24 cellular contexts compared by ENCODE assay signal in genomic region chrX:27565992-27566391, GRCh38. TPM values are rescaled to one million over a fixed set of nuclear protein-coding genes. Genes with fewer than 3 reads are reported as not detected.
DNase-seq lines count a peak whose midpoint lies in the region; ATAC-seq, FAIRE-seq and TF ChIP-seq lines count a peak whose summit lies in the region.
"Had no signal": no experiment of that assay in that cellular context is flagged by ENCODE, and none has a peak within 500 bp of the region (broad histone marks: within the 10 kb centered on the region; RNA-seq: fewer than 3 reads in every experiment).

No MANE protein-coding gene starts in this region.

- BruUV-seq in HepG2 (replicated peaks; lab: Mats Ljungman, UMichigan), result no TSS peak

- 0% methylated on average over 5 of the region's 5 CpGs for WGBS in HepG2 (ENCODE audit: low lambda C conversion rate)

- H3K4me1 ChIP-seq in HepG2 (ENCODE audit: insufficient read depth, low read length), result peaks cover 19% of the 10 kb centered on the region
- H3K4me1 ChIP-seq: sigmoid colon, uterus had no signal

- ATAC-seq in HepG2 (peak; percentile 99), HG03469 (IDR thresholded peaks at IDR 0.05; ENCODE audit: unreplicated experiment) (no peak)

- no peaks in the 10 kb centered on the region for H3K36me3 ChIP-seq in HepG2 (replicated peaks in 1 of 2; ENCODE audit: control insufficient read depth in 1 of 2, insufficient read depth in 2 of 2, low read length in 2 of 2)
- H3K36me3 ChIP-seq: sigmoid colon, uterus, WERI-Rb-1 had no signal

- no peak for TF ChIP-seq RAD21 in HepG2 (CRISPR knock-in tag; IDR thresholded peaks at IDR 0.05)

- TF ChIP-seq EP300 in HepG2 (IDR thresholded peaks at IDR 0.05; ENCODE audit: low read depth in 2 of 2, low read length in 2 of 2), result peak in 1 of 2 experiments; percentile 38; a peak in 1 of 4 replicates
- no peak for TF ChIP-seq EP300 in HepG2 (CRISPR knock-in tag; IDR thresholded peaks at IDR 0.05; ENCODE audit: borderline replicate concordance)

- peak overlapping the region; percentile 36; the same call in 1 of the 2 replicates for H3K4me2 ChIP-seq in HepG2 (ENCODE audit: low read depth, low read length)

- no peaks in the 10 kb centered on the region for H3K9me3 ChIP-seq in AG04450 (ENCODE audit: control insufficient read depth, insufficient read depth, low read length)
- no peaks in the 10 kb centered on the region for H3K9me3 ChIP-seq in HepG2 (ENCODE audit: low read length)
- H3K9me3 ChIP-seq: sigmoid colon, uterus had no signal

- no peak overlapping the region for H3K9ac ChIP-seq in HepG2 (ENCODE audit: insufficient read depth, low read depth, low read length)

- no peaks in the 10 kb centered on the region for H4K20me1 ChIP-seq in HepG2 (ENCODE audit: insufficient read depth, low read length)

- H3K4me3 ChIP-seq in AG04450 (ENCODE audit: low read depth, low read length) (no peak overlapping the region), HepG2 (replicated peaks in 1 of 3; ENCODE audit: insufficient read depth in 1 of 3, low read depth in 2 of 3, low read length in 3 of 3) (no peak overlapping the region)
- H3K4me3 ChIP-seq: coronary artery, sigmoid colon, uterus had no signal

- DNase-seq in AG04450 (ENCODE audit: low read depth, low spot score) (peak; percentile 15), SK-MEL-5 (ENCODE audit: low read depth, low spot score) (peak; percentile 11), erythroblast (lab: John Stamatoyannopoulos, UW) (peak; percentile 62 to 86), HepG2 (ENCODE audit: low spot score) (peak; percentile 88), SKM-1 (lab: John Stamatoyannopoulos, UW; ENCODE audit: unreplicated experiment) (no peak), activated gamma-delta T cell treated with Interleukin-2 at 50 U/mL for 16 hours (no peak), NCI-H2227 (lab: John Stamatoyannopoulos, UW; ENCODE audit: unreplicated experiment) (no peak)
- DNase-seq: anterior cingulate cortex; CD4-positive, alpha-beta memory T cell; DND-41; glutamatergic neuron; H7; Kasumi-1; NCI-H2171 treated with DMSO at 0.1 percent for 48 hours; sigmoid colon; SW 1271; uterus; WERI-Rb-1 had no signal

- H2AFZ ChIP-seq in HepG2 (ENCODE audit: low read length), result no peak overlapping the region

- in situ Hi-C loops in SK-MEL-5 (cut with HindIII; ENCODE audit: low pct_unique_long_range_greater_than_20kb, low sequenced_read_pairs) (no loop called here), HepG2 (cut with HindIII; ENCODE audit: extremely low pct_ligation_motif_present, low pct_unique_long_range_greater_than_20kb) (no loop called here)

- TF ChIP-seq POLR2A in erythroblast (IDR thresholded peaks at IDR 0.05; ENCODE audit: low read length) (no peak), HepG2 (IDR thresholded peaks at IDR 0.05; ENCODE audit: insufficient read depth in 1 of 2, low read depth in 2 of 2, low read length in 2 of 2) (no peak)

- peak; percentile 76 for FAIRE-seq in HepG2 (lab: Jason Lieb, UNC)
- FAIRE-seq: islet of Langerhans had no signal

- no peaks in the 10 kb centered on the region for H3K79me2 ChIP-seq in HepG2 (ENCODE audit: insufficient read depth, low read length)

- CTCF ChIA-PET in AG04450 (lab: Charles Lee) (interaction anchor here (1.9 kb wide), 1 partner anchor 10 kb away, joined by 9 read pairs; no protein-coding TSS in a partner anchor), HepG2 (lab: Yijun Ruan, JAX; ENCODE audit: low intra/inter-chr PET ratio, low total read pairs) (no interaction called here)

- intact Hi-C loops in HepG2 (cut with micrococcal nuclease; ENCODE audit: unreplicated experiment), result no loop called here

- H3K27ac ChIP-seq in AG04450 (ENCODE audit: low read depth, low read length), result no peak overlapping the region
- peak overlapping the region; percentile 46 for H3K27ac ChIP-seq in HepG2 (ENCODE audit: extremely low read length, insufficient read depth, low read length)
- H3K27ac ChIP-seq: coronary artery, sigmoid colon, uterus, WERI-Rb-1 had no signal

- POLR2A ChIA-PET in AG04450 (lab: Yijun Ruan, JAX), result no interaction called here
- POLR2A ChIA-PET in HepG2 (lab: Yijun Ruan, JAX), result no interaction called here

- TF ChIP-seq CTCF in AG04450 (IDR thresholded peaks at IDR 0.05; ENCODE audit: low read depth, low read length) (no peak), HepG2 (CRISPR knock-in tag; IDR thresholded peaks at IDR 0.05) (no peak)

- no peaks in the 10 kb centered on the region for H3K27me3 ChIP-seq in AG04450 (ENCODE audit: control insufficient read depth, insufficient read depth, low read length)
- no peaks in the 10 kb centered on the region for H3K27me3 ChIP-seq in HepG2 (ENCODE audit: control insufficient read depth in 1 of 2, insufficient read depth in 2 of 2, low read length in 2 of 2)
- H3K27me3 ChIP-seq: sigmoid colon, uterus had no signal

TF ChIP-seq in HepG2, 621 proteins besides CTCF, POLR2A, EP300 and RAD21 (continues in another document):
- TF ChIP-seq ZFX (CRISPR knock-in tag; IDR thresholded peaks at IDR 0.05; ENCODE audit: low read depth) (no peak), ZNF263 (CRISPR knock-in tag; IDR thresholded peaks at IDR 0.05) (no peak), ZNF552 (CRISPR knock-in tag; IDR thresholded peaks at IDR 0.05; ENCODE audit: borderline replicate concordance) (no peak), ZNF326 (CRISPR knock-in tag; IDR thresholded peaks at IDR 0.05; ENCODE audit: borderline replicate concordance) (no peak), SNAPC2 (CRISPR knock-in tag; IDR thresholded peaks at IDR 0.05) (no peak), NFKBIZ (CRISPR knock-in tag; IDR thresholded peaks at IDR 0.05) (no peak), ZSCAN12 (CRISPR knock-in tag; IDR thresholded peaks at IDR 0.05) (no peak), ZNF547 (CRISPR knock-in tag; IDR thresholded peaks at IDR 0.05) (no peak), KLF16 (CRISPR knock-in tag; IDR thresholded peaks at IDR 0.05) (no peak), THAP11 (CRISPR knock-in tag; IDR thresholded peaks at IDR 0.05) (no peak), DMTF1 (CRISPR knock-in tag; IDR thresholded peaks at IDR 0.05) (no peak), PAWR (CRISPR knock-in tag; IDR thresholded peaks at IDR 0.05; ENCODE audit: borderline replicate concordance) (no peak), SRF (IDR thresholded peaks at IDR 0.05; ENCODE audit: low read depth, low read length) (peak; percentile 99), ZNF331 (CRISPR knock-in tag; IDR thresholded peaks at IDR 0.05) (no peak), EZH2 (conservative IDR thresholded peaks at IDR 0.05; ENCODE audit: low read depth, low read length) (no peak), ZNF12 (CRISPR knock-in tag; IDR thresholded peaks at IDR 0.05) (0 out of 2 replicates have a peak, but pooled peaks have one; percentile 27), BRCA1 (CRISPR knock-in tag; IDR thresholded peaks at IDR 0.05) (no peak)

RNA-seq across cellular contexts. Expression of gene DCAF8L2, which starts 24.2 kb away (rescaled TPM):
- polyA plus RNA-seq in AG04450 (2011; rRNA removed) (not detected in 2 replicates), HepG2 (2011; rRNA removed) (not detected in 2 replicates)
- polyA minus RNA-seq in AG04450 (2011; rRNA and poly(A)+ RNA removed), result not detected in 2 replicates
- total RNA-seq in SK-MEL-5 (2014; rRNA removed; shearing (Covaris generic)), result 0.90 and 1.8 TPM in 2 replicates
- polyA plus RNA-seq in SK-MEL-5 (2015; cell fraction: cytosol; rRNA removed), result 1.2 and 1.4 TPM in 2 replicates
- polyA plus RNA-seq in SK-MEL-5 (2015; cell fraction: nucleus; rRNA removed), result 4.4 TPM in 1 of 2 replicates, not detected in the other
- total RNA-seq in HepG2 (2016; rRNA removed; fragmentation: Illumina TruSeq; extraction: Trizol), result not detected in 2 replicates
- total RNA-seq in HepG2 (2016; cell fraction: cytosol; rRNA removed; fragmentation: Illumina TruSeq; extraction: Trizol; ENCODE audit: low read depth), result not detected in 2 replicates
- not detected in 2 replicates for total RNA-seq in HepG2 (2016; cell fraction: insoluble cytoplasmic fraction; rRNA removed; fragmentation: Illumina TruSeq; extraction: Trizol)
- not detected in 2 replicates for total RNA-seq in HepG2 (2016; cell fraction: membrane; rRNA removed; fragmentation: Illumina TruSeq; extraction: Trizol)
- not detected in 2 replicates for total RNA-seq in HepG2 (2016; cell fraction: nucleus; rRNA removed; fragmentation: Illumina TruSeq; extraction: Trizol)
- polyA plus RNA-seq in HepG2 (2011; cell fraction: cytosol; rRNA removed), result not detected in 2 replicates
- not detected in 2 replicates for polyA plus RNA-seq in HepG2 (2011; cell fraction: nucleus; rRNA removed)
- polyA plus RNA-seq in HepG2 (2012), result not detected in 2 replicates
- not detected in 2 replicates for polyA plus RNA-seq in HepG2 (2016; cell fraction: cytosol; fragmentation: Illumina TruSeq; extraction: Trizol; ENCODE audit: low read depth)
- polyA plus RNA-seq in HepG2 (2016; cell fraction: insoluble cytoplasmic fraction; fragmentation: Illumina TruSeq; extraction: Trizol; ENCODE audit: low read depth), result not detected in 2 replicates
- not detected in 2 replicates for polyA plus RNA-seq in HepG2 (2016; cell fraction: membrane; fragmentation: Illumina TruSeq; extraction: Trizol; ENCODE audit: low read depth)
- polyA plus RNA-seq in HepG2 (2016; cell fraction: nucleus; fragmentation: Illumina TruSeq; extraction: Trizol; ENCODE audit: insufficient read depth, low read depth), result not detected in 2 replicates
- polyA minus RNA-seq in HepG2 (2011; rRNA and poly(A)+ RNA removed; ENCODE audit: low replicate concordance), result not detected in 2 replicates
- polyA minus RNA-seq in HepG2 (2011; cell fraction: cytosol; rRNA and poly(A)+ RNA removed), result not detected in 2 replicates
- not detected in 2 replicates for polyA minus RNA-seq in HepG2 (2011; cell fraction: nucleus; rRNA and poly(A)+ RNA removed)
- total RNA-seq: activated CD8-positive, alpha-beta memory T cell treated with anti-CD3 and anti-CD28 coated beads for 36 hours; activated T-helper 2 cell treated with anti-CD3 and anti-CD28 coated beads, Interferon-gamma antibody, Interleukin-2, Interleukin-4, amounts not matched to agents 10 μg/mL and 5 μg/mL and 100 μg/mL, durations not matched to agents 14 hours and 24 hours and 36 hours; CD4-positive, alpha-beta memory T cell; epithelial cell of proximal tubule; H7; sigmoid colon; uterus had no signal
- polyA plus RNA-seq: CD4-positive, alpha-beta memory T cell; sigmoid colon had no signal

Comparison
In these comparisons a context has a peak if more than half of its experiments do, and no peak if none do; other contexts are left out.
1. DNase-seq: peak in AG04450 (single experiment), SK-MEL-5 (single experiment), erythroblast (2 of 2) and HepG2 (single experiment); none in SKM-1 (single experiment), activated gamma-delta T cell treated with Interleukin-2 at 50 U/mL for 16 hours (single experiment) and NCI-H2227 (single experiment).